8 cellular contexts compared by ENCODE assay signal in genomic region chr1:238429703-238430102, GRCh38.
DNase-seq lines count a peak whose midpoint lies in the region; ATAC-seq, FAIRE-seq and TF ChIP-seq lines count a peak whose summit lies in the region.
"Not testable (repeated sequence)": the region's sequence is repeated elsewhere in the genome, so short reads cannot be mapped to it uniquely, and the experiment has no call there.

No MANE protein-coding gene starts in this region.

- H3K9ac ChIP-seq in SK-N-SH, result not testable (repeated sequence)

- H3F3A ChIP-seq in SK-N-SH (replicated peaks; ENCODE audit: insufficient read depth), result not testable (repeated sequence)

- H3K27me3 ChIP-seq in SK-N-SH (ENCODE audit: insufficient read depth); small intestine (ENCODE audit: control insufficient read depth in 2 of 2, insufficient read depth in 2 of 2, low read length in 2 of 2): not testable (repeated sequence)

- ATAC-seq in left lobe of liver, result peak; percentile 65

- H3K36me3 Mint-ChIP-seq in MCF 10A (ENCODE audit: insufficient read depth, unreplicated experiment), result not testable (repeated sequence)

- not testable (repeated sequence) for H3K27me3 Mint-ChIP-seq in MCF 10A (ENCODE audit: insufficient read depth, unreplicated experiment)

- H3K4me1 Mint-ChIP-seq in MCF 10A (ENCODE audit: insufficient read depth, unreplicated experiment), result not testable (repeated sequence)

- not testable (repeated sequence) for H3K4me3 Mint-ChIP-seq in MCF 10A (ENCODE audit: unreplicated experiment)

- intact Hi-C loops in MCF 10A (cut with micrococcal nuclease), result loop anchor here (1.0 kb wide), 2 partner anchors 177 to 565 kb away; no protein-coding TSS in a partner anchor

- H3K79me2 ChIP-seq in SK-N-SH (ENCODE audit: insufficient read depth), result not testable (repeated sequence)

- TF ChIP-seq RAD21 in SK-N-SH (IDR thresholded peaks at IDR 0.05; ENCODE audit: low read length), result not testable (repeated sequence)

- H3K27ac Mint-ChIP-seq in MCF 10A (ENCODE audit: low read depth, unreplicated experiment), result not testable (repeated sequence)

- not testable (repeated sequence) for FAIRE-seq in small intestine (lab: Jason Lieb, UNC)

- BruUV-seq in MCF 10A (replicated peaks; lab: Mats Ljungman, UMichigan), result not testable (repeated sequence)

- H3K9me2 ChIP-seq in SK-N-SH, result not testable (repeated sequence)

- TF ChIP-seq CTCF in SK-N-SH (IDR thresholded peaks at IDR 0.05), result 0 out of 2 replicates have a peak, but pooled peaks have one; percentile 11
- TF ChIP-seq CTCF in MCF 10A (IDR thresholded peaks at IDR 0.05; ENCODE audit: unreplicated experiment); fibroblast of the aortic adventitia (IDR thresholded peaks at IDR 0.05; ENCODE audit: insufficient read depth, low read length): not testable (repeated sequence)

- POLR2A ChIA-PET in SK-N-SH (lab: Yijun Ruan, JAX); MCF 10A (lab: Yijun Ruan, JAX): not testable (repeated sequence)

- CTCF ChIA-PET in SK-N-SH (lab: Yijun Ruan, JAX), result not testable (repeated sequence)
- CTCF ChIA-PET in MCF 10A (lab: Yijun Ruan, JAX), result interaction anchor here (0.8 to 1.7 kb wide), 2 partner anchors 566 to 577 kb away, joined by 3 read pairs; no protein-coding TSS in a partner anchor

- not testable (repeated sequence) for H3K36me3 ChIP-seq in SK-N-SH (replicated peaks in 1 of 2; ENCODE audit: control insufficient read depth in 1 of 2, insufficient read depth in 2 of 2, low read length in 1 of 2); small intestine (ENCODE audit: control insufficient read depth in 2 of 2, insufficient read depth in 2 of 2, low read length in 2 of 2)

- not testable (repeated sequence) for H3K4me3 ChIP-seq in SK-N-SH (ENCODE audit: low read depth in 2 of 2, low read length in 1 of 2); fibroblast of the aortic adventitia (ENCODE audit: low read depth, low read length); small intestine (ENCODE audit: low read depth in 1 of 2, low read length in 2 of 2)

- H3K9me3 ChIP-seq in SK-N-SH; small intestine (ENCODE audit: control insufficient read depth, low read depth): not testable (repeated sequence)

- WGBS in SK-N-SH (ENCODE audit: low lambda C conversion rate), result 44% methylated on average over 2 of the region's 2 CpGs
- 33 to 59% (median 47%) methylated on average over 2 of the region's 2 CpGs for WGBS in small intestine, 3 donors

- not testable (repeated sequence) for TF ChIP-seq EP300 in SK-N-SH (IDR thresholded peaks at IDR 0.05; ENCODE audit: borderline replicate concordance in 1 of 2, low read depth in 1 of 2, low read length in 1 of 2)

- not testable (repeated sequence) for H3K27ac ChIP-seq in SK-N-SH (ENCODE audit: low read depth in 2 of 2, low read length in 1 of 2); small intestine (ENCODE audit: low read depth in 1 of 2, low read length in 1 of 2)

- H3K4me1 ChIP-seq in SK-N-SH (ENCODE audit: control insufficient read depth in 1 of 2, insufficient read depth in 2 of 2, low read depth in 1 of 2, low read length in 1 of 2); small intestine (ENCODE audit: control insufficient read depth in 2 of 2, insufficient read depth in 1 of 2, low read depth in 1 of 2, low read length in 1 of 2): not testable (repeated sequence)

- DNase-seq in ELR (ENCODE audit: low read depth) (peak; percentile 31), Kasumi-1 (lab: John Stamatoyannopoulos, UW) (peak; percentile 4 to 19), NOMO-1 treated with DMSO at 0.1 percent for 48 hours (lab: John Stamatoyannopoulos, UW; ENCODE audit: unreplicated experiment) (peak; percentile 1), MCF 10A (ENCODE audit: unreplicated experiment) (peak; percentile 37), fibroblast of the aortic adventitia (ENCODE audit: low read depth) (peak; percentile 5), small intestine (peak; percentile 52)
- DNase-seq in SK-N-SH; left lobe of liver (ENCODE audit: low spot score): not testable (repeated sequence)

- not testable (repeated sequence) for H3K9me3 Mint-ChIP-seq in MCF 10A (ENCODE audit: unreplicated experiment)

- not testable (repeated sequence) for H3K4me2 ChIP-seq in SK-N-SH

- not testable (repeated sequence) for H2AFZ ChIP-seq in SK-N-SH (ENCODE audit: low read depth)

- not testable (repeated sequence) for H4K20me1 ChIP-seq in SK-N-SH (ENCODE audit: insufficient read depth)
